ENCODE assay signal across 12 cellular contexts in genomic region chr5:179649304-179649703, GRCh38. TPM values are rescaled to one million over a fixed set of nuclear protein-coding genes. Genes with fewer than 3 reads are reported as not detected.
"Had no signal": no experiment of that assay in that cellular context is flagged by ENCODE, and none has a peak within 500 bp of the region (broad histone marks: within the 10 kb centered on the region; RNA-seq: fewer than 3 reads in every experiment).

No MANE protein-coding gene starts in this region.

RNA-seq across cellular contexts. Expression of gene CBY3, which starts 31.5 kb away (rescaled TPM):
- total RNA-seq: activated naive CD4-positive, alpha-beta T cell treated with anti-CD3 and anti-CD28 coated beads for 36 hours; activated naive CD4-positive, alpha-beta T cell treated with anti-CD3 and anti-CD28 coated beads, Interleukin-2, amount 50 U/mL, for 72 hours; activated T-helper 17 cell treated with anti-CD3 and anti-CD28 coated beads, Interleukin-2, amount 50 U/mL, for 72 hours; adrenal gland; aorta; ascending aorta; astrocyte; body of pancreas; breast epithelium; bronchial epithelial cell; cardiac muscle cell; cardiac septum had no signal
- polyA plus RNA-seq: aorta had no signal
